8 cellular contexts compared by ENCODE assay signal in genomic region chr1:247209306-247209900, GRCh38. TPM values are rescaled to one million over a fixed set of nuclear protein-coding genes. Genes with fewer than 3 reads are reported as not detected.
DNase-seq lines count a peak whose midpoint lies in the region; ATAC-seq, FAIRE-seq and TF ChIP-seq lines count a peak whose summit lies in the region.

No MANE protein-coding gene starts in this region.

- TF ChIP-seq RAD21 in HepG2 (CRISPR knock-in tag; IDR thresholded peaks at IDR 0.05): no peak

- peaks cover 35% of the 10 kb centered on the region for H3K79me2 ChIP-seq in HepG2 (ENCODE audit: insufficient read depth, low read length)

- FAIRE-seq in HepG2 (lab: Jason Lieb, UNC): no peak

- 49% methylated on average over 3 of the region's 3 CpGs for WGBS in HepG2 (ENCODE audit: low lambda C conversion rate)
- WGBS in urinary bladder: 54% methylated on average over 3 of the region's 3 CpGs

- no peak overlapping the region for H2AFZ ChIP-seq in HepG2 (ENCODE audit: low read length)

- no peaks in the 10 kb centered on the region for H3K27me3 Mint-ChIP-seq in activated naive CD8-positive, alpha-beta T cell treated with anti-CD3 and anti-CD28 coated beads for 36 hours

- H3K27ac ChIP-seq in cardiac muscle cell (peak overlapping the region; percentile 77), HepG2 (ENCODE audit: extremely low read length, insufficient read depth, low read length) (no peak overlapping the region), urinary bladder (ENCODE audit: low read depth) (no peak overlapping the region)

- H3K27me3 ChIP-seq in cardiac muscle cell (no peaks in the 10 kb centered on the region), HepG2 (ENCODE audit: control insufficient read depth in 1 of 2, insufficient read depth in 2 of 2, low read length in 2 of 2) (no peaks in the 10 kb centered on the region)

- H3K4me3 ChIP-seq in cardiac muscle cell (peak overlapping the region; percentile 72), HepG2 (replicated peaks in 1 of 3; ENCODE audit: insufficient read depth in 1 of 3, low read depth in 2 of 3, low read length in 3 of 3) (peak overlapping the region; percentile 80 to 97 (median 93); a peak in 5 of 6 replicates), urinary bladder (ENCODE audit: low read depth, low read length) (peak overlapping the region; percentile 90)

- no peak for TF ChIP-seq EP300 in HepG2 (IDR thresholded peaks at IDR 0.05; ENCODE audit: low read depth in 2 of 2, low read length in 2 of 2)
- TF ChIP-seq EP300 in HepG2 (CRISPR knock-in tag; IDR thresholded peaks at IDR 0.05; ENCODE audit: borderline replicate concordance): no peak

- H3K4me3 Mint-ChIP-seq in activated naive CD8-positive, alpha-beta T cell treated with anti-CD3 and anti-CD28 coated beads for 36 hours: peak overlapping the region; percentile 90

- ATAC-seq in Right ventricle myocardium superior (ENCODE audit: poor library complexity) (no peak), HepG2 (no peak), GM21447 (IDR thresholded peaks at IDR 0.05; ENCODE audit: unreplicated experiment) (no peak)

- H3K36me3 ChIP-seq in cardiac muscle cell: no peaks in the 10 kb centered on the region
- H3K36me3 ChIP-seq in HepG2 (replicated peaks in 1 of 2; ENCODE audit: control insufficient read depth in 1 of 2, insufficient read depth in 2 of 2, low read length in 2 of 2): no peaks in the 10 kb centered on the region
- H3K36me3 ChIP-seq in urinary bladder (ENCODE audit: insufficient read depth): no peaks in the 10 kb centered on the region

- H3K4me1 Mint-ChIP-seq in activated naive CD8-positive, alpha-beta T cell treated with anti-CD3 and anti-CD28 coated beads for 36 hours: peaks cover 42% of the 10 kb centered on the region

- H3K9ac ChIP-seq in HepG2 (ENCODE audit: insufficient read depth, low read depth, low read length): peak overlapping the region; percentile 76

- BruUV-seq in HepG2 (replicated peaks; lab: Mats Ljungman, UMichigan): no TSS peak

- no peak for TF ChIP-seq POLR2A in HepG2 (IDR thresholded peaks at IDR 0.05; ENCODE audit: insufficient read depth in 1 of 2, low read depth in 2 of 2, low read length in 2 of 2)

- DNase-seq in cardiac muscle cell (ENCODE audit: low read depth in 1 of 2, low spot score in 1 of 2): peak in 1 of 2 donors; percentile 10
- DNase-seq in Right ventricle myocardium superior: no peak
- DNase-seq in activated naive CD8-positive, alpha-beta T cell treated with anti-CD3 and anti-CD28 coated beads for 36 hours: no peak
- no peak for DNase-seq in HepG2 (ENCODE audit: low spot score)
- DNase-seq in NCI-H446 (lab: John Stamatoyannopoulos, UW): no peak
- DNase-seq in AML-193 (lab: John Stamatoyannopoulos, UW): no peak

- POLR2A ChIA-PET in HepG2 (lab: Yijun Ruan, JAX): interaction anchor here (1.9 kb wide), 1 partner anchor 122 kb away, joined by 4 read pairs; no protein-coding TSS in a partner anchor

- TF ChIP-seq CTCF in cardiac muscle cell (IDR thresholded peaks at IDR 0.05; ENCODE audit: low read depth, low read length): no peak
- TF ChIP-seq CTCF in HepG2 (CRISPR knock-in tag; IDR thresholded peaks at IDR 0.05): no peak

- no peaks in the 10 kb centered on the region for H4K20me1 ChIP-seq in HepG2 (ENCODE audit: insufficient read depth, low read length)

- peak overlapping the region; percentile 92 for H3K4me2 ChIP-seq in HepG2 (ENCODE audit: low read depth, low read length)

- H3K4me1 ChIP-seq in cardiac muscle cell (ENCODE audit: low read depth): peaks cover 4% of the 10 kb centered on the region
- peaks cover 35% of the 10 kb centered on the region for H3K4me1 ChIP-seq in HepG2 (ENCODE audit: insufficient read depth, low read length)
- no peaks in the 10 kb centered on the region for H3K4me1 ChIP-seq in urinary bladder (ENCODE audit: insufficient read depth)

- CTCF ChIA-PET in HepG2 (lab: Yijun Ruan, JAX; ENCODE audit: low intra/inter-chr PET ratio, low total read pairs): no interaction called here

- H3K9me3 ChIP-seq in cardiac muscle cell (ENCODE audit: low read depth) (no peaks in the 10 kb centered on the region), HepG2 (ENCODE audit: low read length) (no peaks in the 10 kb centered on the region)

- peaks cover 52% of the 10 kb centered on the region for H3K36me3 Mint-ChIP-seq in activated naive CD8-positive, alpha-beta T cell treated with anti-CD3 and anti-CD28 coated beads for 36 hours

- in situ Hi-C loops in HepG2 (cut with HindIII; ENCODE audit: extremely low pct_ligation_motif_present, low pct_unique_long_range_greater_than_20kb): no loop called here

- intact Hi-C loops in Right ventricle myocardium superior (cut with DNase I): no loop called here
- intact Hi-C loops in HepG2 (cut with micrococcal nuclease; ENCODE audit: unreplicated experiment): no loop called here

- peak overlapping the region; percentile 89 for H3K27ac Mint-ChIP-seq in activated naive CD8-positive, alpha-beta T cell treated with anti-CD3 and anti-CD28 coated beads for 36 hours

- peaks cover 15% of the 10 kb centered on the region for H3K9me3 Mint-ChIP-seq in activated naive CD8-positive, alpha-beta T cell treated with anti-CD3 and anti-CD28 coated beads for 36 hours

TF ChIP-seq in HepG2, 621 proteins besides CTCF, POLR2A, EP300 and RAD21 (continues in another document):
- TF ChIP-seq ZNF552 (CRISPR knock-in tag; IDR thresholded peaks at IDR 0.05; ENCODE audit: borderline replicate concordance): no peak
- 0 out of 2 replicates have a peak, but pooled peaks have one; percentile 7 for TF ChIP-seq SRF (IDR thresholded peaks at IDR 0.05; ENCODE audit: low read depth, low read length)

RNA-seq across cellular contexts. Expression of gene ZNF124, which starts 37.6 kb away (rescaled TPM):
- total RNA-seq in cardiac muscle cell: 52.6 and 53.9 TPM in 2 replicates
- 8.0 and 8.2 TPM in 2 replicates for polyA plus RNA-seq in cardiac muscle cell
- 6.7 TPM for total RNA-seq in Right ventricle myocardium superior
- total RNA-seq in activated naive CD8-positive, alpha-beta T cell treated with anti-CD3 and anti-CD28 coated beads for 36 hours: 10 to 100 TPM; 20.7 to 21.5 TPM
- 102 and 134 TPM in 2 replicates for total RNA-seq in HepG2 (2016; rRNA removed; fragmentation: Illumina TruSeq; extraction: Trizol)
- total RNA-seq in HepG2 (2016; cell fraction: cytosol; rRNA removed; fragmentation: Illumina TruSeq; extraction: Trizol; ENCODE audit: low read depth): 749 and 855 TPM in 2 replicates
- total RNA-seq in HepG2 (2016; cell fraction: insoluble cytoplasmic fraction; rRNA removed; fragmentation: Illumina TruSeq; extraction: Trizol): 96.3 and 132 TPM in 2 replicates
- total RNA-seq in HepG2 (2016; cell fraction: membrane; rRNA removed; fragmentation: Illumina TruSeq; extraction: Trizol): 583 and 722 TPM in 2 replicates
- 58.8 and 62.6 TPM in 2 replicates for total RNA-seq in HepG2 (2016; cell fraction: nucleus; rRNA removed; fragmentation: Illumina TruSeq; extraction: Trizol)
- polyA plus RNA-seq in HepG2 (2011; rRNA removed): 6.3 and 9.7 TPM in 2 replicates
- polyA plus RNA-seq in HepG2 (2011; cell fraction: cytosol; rRNA removed): 4.1 and 5.0 TPM in 2 replicates
- polyA plus RNA-seq in HepG2 (2011; cell fraction: nucleus; rRNA removed): 7.2 and 7.3 TPM in 2 replicates
- polyA plus RNA-seq in HepG2 (2012): 6.6 and 7.3 TPM in 2 replicates
- polyA plus RNA-seq in HepG2 (2016; cell fraction: cytosol; fragmentation: Illumina TruSeq; extraction: Trizol; ENCODE audit: low read depth): 2.1 and 2.6 TPM in 2 replicates
- polyA plus RNA-seq in HepG2 (2016; cell fraction: insoluble cytoplasmic fraction; fragmentation: Illumina TruSeq; extraction: Trizol; ENCODE audit: low read depth): 17.0 and 18.3 TPM in 2 replicates
- polyA plus RNA-seq in HepG2 (2016; cell fraction: membrane; fragmentation: Illumina TruSeq; extraction: Trizol; ENCODE audit: low read depth): 3.8 and 4.0 TPM in 2 replicates
- polyA plus RNA-seq in HepG2 (2016; cell fraction: nucleus; fragmentation: Illumina TruSeq; extraction: Trizol; ENCODE audit: insufficient read depth, low read depth): 24.6 and 31.3 TPM in 2 replicates
- polyA minus RNA-seq in HepG2 (2011; rRNA and poly(A)+ RNA removed; ENCODE audit: low replicate concordance): 41.2 and 57.5 TPM in 2 replicates
- 107 and 109 TPM in 2 replicates for polyA minus RNA-seq in HepG2 (2011; cell fraction: cytosol; rRNA and poly(A)+ RNA removed)
- 61.2 and 76.6 TPM in 2 replicates for polyA minus RNA-seq in HepG2 (2011; cell fraction: nucleus; rRNA and poly(A)+ RNA removed)
- 116 TPM for total RNA-seq in urinary bladder
- 2.1 TPM for polyA plus RNA-seq in urinary bladder

RNA-seq across cellular contexts. Expression of gene VN1R5, which starts 46.5 kb away (rescaled TPM):
- total RNA-seq in cardiac muscle cell (not detected in 2 replicates), Right ventricle myocardium superior (not detected), HepG2 (2016; rRNA removed; fragmentation: Illumina TruSeq; extraction: Trizol) (not detected in 2 replicates), urinary bladder (not detected)
- polyA plus RNA-seq in cardiac muscle cell (not detected in 2 replicates), HepG2 (2011; rRNA removed) (not detected in 2 replicates), urinary bladder (not detected)
- not detected for total RNA-seq in activated naive CD8-positive, alpha-beta T cell treated with anti-CD3 and anti-CD28 coated beads for 36 hours
- not detected in 2 replicates for total RNA-seq in HepG2 (2016; cell fraction: cytosol; rRNA removed; fragmentation: Illumina TruSeq; extraction: Trizol; ENCODE audit: low read depth)
- not detected in 2 replicates for total RNA-seq in HepG2 (2016; cell fraction: insoluble cytoplasmic fraction; rRNA removed; fragmentation: Illumina TruSeq; extraction: Trizol)
- not detected in 2 replicates for total RNA-seq in HepG2 (2016; cell fraction: membrane; rRNA removed; fragmentation: Illumina TruSeq; extraction: Trizol)
- total RNA-seq in HepG2 (2016; cell fraction: nucleus; rRNA removed; fragmentation: Illumina TruSeq; extraction: Trizol): not detected in 2 replicates
- polyA plus RNA-seq in HepG2 (2011; cell fraction: cytosol; rRNA removed): not detected in 2 replicates
- polyA plus RNA-seq in HepG2 (2011; cell fraction: nucleus; rRNA removed): not detected in 2 replicates
- not detected in 2 replicates for polyA plus RNA-seq in HepG2 (2012)
- polyA plus RNA-seq in HepG2 (2016; cell fraction: cytosol; fragmentation: Illumina TruSeq; extraction: Trizol; ENCODE audit: low read depth): not detected in 2 replicates
- polyA plus RNA-seq in HepG2 (2016; cell fraction: insoluble cytoplasmic fraction; fragmentation: Illumina TruSeq; extraction: Trizol; ENCODE audit: low read depth): not detected in 2 replicates
- polyA plus RNA-seq in HepG2 (2016; cell fraction: membrane; fragmentation: Illumina TruSeq; extraction: Trizol; ENCODE audit: low read depth): not detected in 2 replicates
- polyA plus RNA-seq in HepG2 (2016; cell fraction: nucleus; fragmentation: Illumina TruSeq; extraction: Trizol; ENCODE audit: insufficient read depth, low read depth): not detected in 2 replicates
- polyA minus RNA-seq in HepG2 (2011; rRNA and poly(A)+ RNA removed; ENCODE audit: low replicate concordance): not detected in 2 replicates
- not detected in 2 replicates for polyA minus RNA-seq in HepG2 (2011; cell fraction: cytosol; rRNA and poly(A)+ RNA removed)
- polyA minus RNA-seq in HepG2 (2011; cell fraction: nucleus; rRNA and poly(A)+ RNA removed): not detected in 2 replicates
